Comparison of ENCODE assay signal across 17 cellular contexts in genomic region chr20:3869839-3870634, GRCh38.
"Had no signal": no experiment of that assay in that cellular context is flagged by ENCODE, and none has a peak within 500 bp of the region (broad histone marks: within the 10 kb centered on the region; RNA-seq: fewer than 3 reads in every experiment).

No MANE protein-coding gene starts in this region.

- H3K4me3 ChIP-seq: breast epithelium, lower lobe of right lung, psoas muscle, right lobe of liver, spleen, tibial nerve had no signal

- H3K9me3 ChIP-seq: breast epithelium, lower lobe of right lung, psoas muscle, right lobe of liver, spleen, tibial nerve had no signal

- H3K4me3 Mint-ChIP-seq: activated naive CD8-positive, alpha-beta T cell; activated T-cell treated with anti-CD3 and anti-CD28 coated beads, Interleukin-2, amount 50 U/mL, for 4 hours; naive thymus-derived CD8-positive, alpha-beta T cell; stimulated activated naive B cell treated with anti-CD40 and anti-IgM and Interleukin-4, amounts not matched to agents 10 μg/mL and 1 μg/mL and 100 μg/mL, for 72 hours; T-cell had no signal

- H3K9me3 Mint-ChIP-seq: activated T-cell treated with anti-CD3 and anti-CD28 coated beads, Interleukin-2, amount 50 U/mL, for 4 hours; naive thymus-derived CD8-positive, alpha-beta T cell; stimulated activated naive B cell treated with anti-CD40 and anti-IgM and Interleukin-4, amounts not matched to agents 10 μg/mL and 1 μg/mL and 100 μg/mL, for 72 hours; T-cell had no signal

- H3K4me1 ChIP-seq: lower lobe of right lung, right lobe of liver had no signal

- H3K27me3 ChIP-seq: breast epithelium, right lobe of liver, spleen, tibial nerve had no signal

- ATAC-seq: activated T-cell treated with anti-CD3 and anti-CD28 coated beads, Interleukin-2, amount 50 U/mL, for 4 hours; lower lobe of right lung; naive thymus-derived CD8-positive, alpha-beta T cell; psoas muscle; stimulated activated naive B cell treated with anti-CD40 and anti-IgM and Interleukin-4, amounts not matched to agents 10 μg/mL and 1 μg/mL and 100 μg/mL, for 72 hours; T-cell had no signal

- H3K27me3 Mint-ChIP-seq: activated naive CD8-positive, alpha-beta T cell; naive thymus-derived CD8-positive, alpha-beta T cell; stimulated activated naive B cell treated with anti-CD40 and anti-IgM and Interleukin-4, amounts not matched to agents 10 μg/mL and 1 μg/mL and 100 μg/mL, for 72 hours; T-cell had no signal

- H3K36me3 ChIP-seq: breast epithelium had no signal

- H3K27ac Mint-ChIP-seq: activated naive CD8-positive, alpha-beta T cell; stimulated activated naive B cell treated with anti-CD40 and anti-IgM and Interleukin-4, amounts not matched to agents 10 μg/mL and 1 μg/mL and 100 μg/mL, for 72 hours; T-cell had no signal

- DNase-seq: activated effector memory CD4-positive, alpha-beta T cell treated with anti-CD3 and anti-CD28 coated beads, Interleukin-2, amount 50 U/mL, for 16 hours; activated T-cell treated with anti-CD3 and anti-CD28 coated beads, Interleukin-2, amount 50 U/mL, for 4 hours; aorta; effector CD4-positive, alpha-beta T cell; hippocampal formation; lower lobe of right lung; naive thymus-derived CD8-positive, alpha-beta T cell; psoas muscle; right lobe of liver; spleen; stimulated activated CD4-positive, alpha-beta T cell treated with anti-CD3 and anti-CD28 coated beads, Interleukin-1b, Interleukin-23, amount 100 ng/mL, for 48 hours; stimulated activated naive B cell treated with anti-CD40 and anti-IgM and Interleukin-4, amounts not matched to agents 10 μg/mL and 1 μg/mL and 100 μg/mL, for 72 hours; T-cell had no signal

- H3K27ac ChIP-seq: breast epithelium, epithelial cell of prostate, lower lobe of right lung, psoas muscle, right lobe of liver, spleen, tibial nerve had no signal
